In the genomic region with DNA sequence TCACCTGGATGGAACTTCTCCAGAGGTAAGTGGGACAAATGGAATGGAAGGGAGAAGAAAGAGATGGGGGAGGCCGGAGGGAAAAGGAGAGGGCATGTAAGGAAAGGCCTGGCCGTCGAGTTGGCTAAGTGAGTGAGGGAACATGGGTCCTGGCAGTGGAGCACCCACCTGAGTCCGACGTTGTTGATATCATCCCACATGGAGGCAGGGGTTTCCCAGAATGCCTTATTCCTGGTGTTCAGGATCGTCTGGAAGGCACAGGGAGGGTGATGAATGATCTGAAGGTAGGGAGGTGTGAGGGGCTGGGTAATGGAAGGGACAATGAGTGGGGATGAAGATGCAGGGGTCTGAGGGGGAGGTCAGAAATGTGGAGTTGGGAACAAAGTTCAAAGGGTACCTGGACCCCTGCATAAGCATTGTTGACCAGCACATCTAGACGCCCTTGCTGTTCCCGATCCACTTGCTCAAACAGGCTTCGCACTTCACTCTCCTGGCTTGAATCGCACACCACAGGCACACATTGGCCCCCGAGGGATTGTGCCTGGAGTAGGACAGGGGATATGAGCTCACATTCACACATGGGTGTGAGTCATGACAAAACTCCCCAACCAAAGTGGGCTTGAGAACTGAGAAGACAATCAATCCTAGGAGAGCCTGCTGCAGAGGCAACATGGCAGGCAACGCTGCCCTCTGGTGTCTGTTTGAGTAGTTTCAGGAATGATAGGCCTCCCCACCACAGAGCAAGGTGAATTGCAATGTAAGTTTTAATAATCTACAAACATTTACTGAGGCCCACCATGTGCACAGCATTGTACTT, we compare ENCODE assay signal across 8 cellular contexts.
DNase-seq lines count a peak whose midpoint lies in the region; TF ChIP-seq lines count a peak whose summit lies in the region.

No MANE protein-coding gene starts in this region.

- in situ Hi-C loops in astrocyte of the spinal cord (cut with HindIII; ENCODE audit: low sequenced_read_pairs), result no loop called here

- H3K27me3 ChIP-seq in GM06990 (replicated peaks; ENCODE audit: control insufficient read depth, insufficient read depth, low read length), result no peaks in the 10 kb centered on the region

- TF ChIP-seq CTCF in GM06990 (IDR thresholded peaks at IDR 0.05; ENCODE audit: insufficient read depth, low read length, poor library complexity, severe bottlenecking) (peak; percentile 77), HFF-Myc (IDR thresholded peaks at IDR 0.05; ENCODE audit: low read depth, low read length, missing control alignments) (peak; percentile 83), astrocyte of the spinal cord (IDR thresholded peaks at IDR 0.05; ENCODE audit: low read depth, low read length) (peak; percentile 77)

- no peak overlapping the region for H3K4me3 ChIP-seq in GM06990 (replicated peaks; ENCODE audit: low read depth, low read length)
- H3K4me3 ChIP-seq in HFF-Myc (replicated peaks; ENCODE audit: low read depth, low read length), result no peak overlapping the region
- no peak overlapping the region for H3K4me3 ChIP-seq in astrocyte of the spinal cord (ENCODE audit: low read depth, low read length)

- DNase-seq in GM06990 (ENCODE audit: extremely low read depth, insufficient read length) (peak; percentile 58), HFF-Myc (ENCODE audit: extremely low read depth, low read depth) (peak; percentile 84), NCI-H1105 (lab: John Stamatoyannopoulos, UW) (peak; percentile 56), T1000 (lab: John Stamatoyannopoulos, UW) (peak; percentile 56), astrocyte of the spinal cord (ENCODE audit: low read depth, low spot score) (peak; percentile 91), hypothalamus (lab: John Stamatoyannopoulos, UW) (peak in 35 of 51 donors; percentile 10 to 80 (median 36)), NCI-H128 (lab: John Stamatoyannopoulos, UW; ENCODE audit: unreplicated experiment) (no peak)
- DNase-seq in stimulated activated CD4-positive, alpha-beta T cell treated with anti-CD3 and anti-CD28 coated beads, Interleukin-12 subunit alpha, Interleukin-12 subunit beta, amount 100 ng/mL, for 4 hours, result peak; percentile 67

- peaks cover 14% of the 10 kb centered on the region for H3K36me3 ChIP-seq in GM06990 (ENCODE audit: control insufficient read depth, insufficient read depth, low read length)
